ENCODE assay signal across 1 cellular context in genomic region chr16:89330177-89330856, GRCh38.
TF ChIP-seq lines count a peak whose summit lies in the region.

No MANE protein-coding gene starts in this region.

TF ChIP-seq in K562, 482 proteins besides CTCF, POLR2A, EP300 and RAD21 (continued from another document and continues in another):
- TF ChIP-seq ZBTB26 (CRISPR knock-in tag; IDR thresholded peaks at IDR 0.05) (no peak), SOX6 (IDR thresholded peaks at IDR 0.05) (no peak), MYNN (IDR thresholded peaks at IDR 0.05) (no peak), MYNN (CRISPR knock-in tag; IDR thresholded peaks at IDR 0.05) (no peak), LEF1 (IDR thresholded peaks at IDR 0.05) (no peak), ZNF197 (CRISPR knock-in tag; IDR thresholded peaks at IDR 0.05; ENCODE audit: low read depth) (no peak), ZNF766 (CRISPR knock-in tag; conservative IDR thresholded peaks at IDR 0.05) (no peak), ADNP (tag; IDR thresholded peaks at IDR 0.05) (no peak), MNT (conservative IDR thresholded peaks at IDR 0.05) (peak; percentile 78 to 86), C11orf30 (IDR thresholded peaks at IDR 0.05; ENCODE audit: low read depth) (no peak), BCLAF1 (IDR thresholded peaks at IDR 0.05; ENCODE audit: borderline replicate concordance in 1 of 2, control insufficient read depth in 1 of 2, low read depth in 2 of 2, low read length in 1 of 2) (no peak), DEAF1 (CRISPR knock-in tag; IDR thresholded peaks at IDR 0.05) (no peak), HINFP (tag; conservative IDR thresholded peaks at IDR 0.05; ENCODE audit: low read depth) (no peak), SMARCA4 (IDR thresholded peaks at IDR 0.05) (no peak), VEZF1 (CRISPR knock-in tag; IDR thresholded peaks at IDR 0.05) (peak; percentile 53), ZNF592 (IDR thresholded peaks at IDR 0.05) (no peak), ZBTB12 (CRISPR knock-in tag; IDR thresholded peaks at IDR 0.05) (no peak), ERF (CRISPR knock-in tag; IDR thresholded peaks at IDR 0.05) (no peak), ZC3H8 (IDR thresholded peaks at IDR 0.05) (no peak), TCF15 (CRISPR knock-in tag; IDR thresholded peaks at IDR 0.05) (no peak), MAFF (IDR thresholded peaks at IDR 0.05; ENCODE audit: low read length) (no peak), PCBP2 (IDR thresholded peaks at IDR 0.05; ENCODE audit: low read depth, low read length, poor library complexity, severe bottlenecking) (no peak), ETV1 (tag; conservative IDR thresholded peaks at IDR 0.05; ENCODE audit: low read depth) (0 out of 2 replicates have a peak, but pooled peaks have one; percentile 8), FOXP4 (CRISPR knock-in tag; IDR thresholded peaks at IDR 0.05; ENCODE audit: borderline replicate concordance) (no peak), ZC3H4 (CRISPR knock-in tag; IDR thresholded peaks at IDR 0.05; ENCODE audit: borderline replicate concordance) (no peak), ZNF644 (tag; IDR thresholded peaks at IDR 0.05; ENCODE audit: low read depth) (no peak), ZFX (CRISPR knock-in tag; IDR thresholded peaks at IDR 0.05) (no peak), TEAD1 (CRISPR knock-in tag; IDR thresholded peaks at IDR 0.05) (no peak), ARNT (IDR thresholded peaks at IDR 0.05) (no peak), NFIC (IDR thresholded peaks at IDR 0.05) (peak; percentile 67), POLR2H (tag; IDR thresholded peaks at IDR 0.05; ENCODE audit: low read depth) (no peak), BHLHE40 (IDR thresholded peaks at IDR 0.05; ENCODE audit: low read length) (peak; percentile 40), POLR2G (IDR thresholded peaks at IDR 0.05; ENCODE audit: low read depth, low read length) (peak; percentile 58), RBM22 (IDR thresholded peaks at IDR 0.05; ENCODE audit: low read depth, low read length, poor library complexity, severe bottlenecking) (peak; percentile 87), KHSRP (IDR thresholded peaks at IDR 0.05) (no peak), E2F1 (CRISPR knock-in tag; IDR thresholded peaks at IDR 0.05) (no peak), NFXL1 (CRISPR knock-in tag; IDR thresholded peaks at IDR 0.05) (no peak), ZNF23 (CRISPR knock-in tag; IDR thresholded peaks at IDR 0.05) (no peak), JUN (IDR thresholded peaks at IDR 0.05; ENCODE audit: borderline replicate concordance, low read depth, low read length) (no peak), JUN (CRISPR knock-in tag; IDR thresholded peaks at IDR 0.05; ENCODE audit: borderline replicate concordance) (no peak), CBFA2T3 (IDR thresholded peaks at IDR 0.05) (0 out of 2 replicates have a peak, but pooled peaks have one; percentile 3), ATF2 (CRISPR knock-in tag; IDR thresholded peaks at IDR 0.05) (no peak)
